In genomic region chr20:50267041-50267865, GRCh38 we compare ENCODE assay signal across 9 cellular contexts.
DNase-seq lines count a peak whose midpoint lies in the region; ATAC-seq and TF ChIP-seq lines count a peak whose summit lies in the region.
"Had no signal": no experiment of that assay in that cellular context is flagged by ENCODE, and none has a peak within 500 bp of the region (broad histone marks: within the 10 kb centered on the region; RNA-seq: fewer than 3 reads in every experiment).

No MANE protein-coding gene starts in this region.

- no peak for ATAC-seq in HG03025 (IDR thresholded peaks at IDR 0.05; ENCODE audit: low FRiP score, unreplicated experiment)
- no peak for ATAC-seq in CD4-positive, alpha-beta T cell (ENCODE audit: poor library complexity)
- no peak for ATAC-seq in CD8-positive, alpha-beta T cell

- no peaks in the 10 kb centered on the region for H3K36me3 ChIP-seq in CD8-positive, alpha-beta T cell (ENCODE audit: insufficient read depth, low read length)

- no peak overlapping the region for H3K4me3 ChIP-seq in retinal pigment epithelial cell (ENCODE audit: low read length)
- H3K4me3 ChIP-seq in CD8-positive, alpha-beta T cell (ENCODE audit: low read depth, low read length), result no peak overlapping the region

- H3K4me1 Mint-ChIP-seq in CD4-positive, alpha-beta T cell (ENCODE audit: low read depth), result no peaks in the 10 kb centered on the region
- no peaks in the 10 kb centered on the region for H3K4me1 Mint-ChIP-seq in CD8-positive, alpha-beta T cell (ENCODE audit: low read depth)

- H3K4me3 Mint-ChIP-seq in CD4-positive, alpha-beta T cell, result no peak overlapping the region
- no peak overlapping the region for H3K4me3 Mint-ChIP-seq in CD8-positive, alpha-beta T cell

- intact Hi-C loops in CD4-positive, alpha-beta T cell (cut with DNase I, micrococcal nuclease), result no loop called here
- intact Hi-C loops in CD8-positive, alpha-beta T cell (cut with DNase I, micrococcal nuclease), result no loop called here

- CTCF ChIA-PET in CD4-positive, alpha-beta T cell (lab: Charles Lee), result no interaction called here
- CTCF ChIA-PET in CD8-positive, alpha-beta T cell (lab: Charles Lee), result interaction anchor here (0.9 kb wide), 1 partner anchor 81 kb away, joined by 3 read pairs; no protein-coding TSS in a partner anchor

- peak; percentile 33 for TF ChIP-seq CTCF in retinal pigment epithelial cell (conservative IDR thresholded peaks at IDR 0.05; ENCODE audit: low read depth, low read length)
- no peak for TF ChIP-seq CTCF in CD4-positive, alpha-beta T cell (IDR thresholded peaks at IDR 0.05)
- TF ChIP-seq CTCF in CD8-positive, alpha-beta T cell (IDR thresholded peaks at IDR 0.05), result no peak

- H3K9me3 Mint-ChIP-seq in CD4-positive, alpha-beta T cell, result no peaks in the 10 kb centered on the region
- no peaks in the 10 kb centered on the region for H3K9me3 Mint-ChIP-seq in CD8-positive, alpha-beta T cell

- H3K27me3 Mint-ChIP-seq in CD4-positive, alpha-beta T cell, result peaks cover 12% of the 10 kb centered on the region
- H3K27me3 Mint-ChIP-seq in CD8-positive, alpha-beta T cell (ENCODE audit: low read depth), result peaks cover 12% of the 10 kb centered on the region

- H3K27me3 ChIP-seq in CD4-positive, alpha-beta T cell (ENCODE audit: control insufficient read depth, insufficient read depth, low read length), result peaks cover 12% of the 10 kb centered on the region
- H3K27me3 ChIP-seq in CD8-positive, alpha-beta T cell (ENCODE audit: insufficient read depth, low read length), result no peaks in the 10 kb centered on the region

- H3K27ac Mint-ChIP-seq in CD4-positive, alpha-beta T cell, result no peak overlapping the region
- no peak overlapping the region for H3K27ac Mint-ChIP-seq in CD8-positive, alpha-beta T cell

- no peaks in the 10 kb centered on the region for H3K9me3 ChIP-seq in CD4-positive, alpha-beta T cell (ENCODE audit: control insufficient read depth, low read length)
- H3K9me3 ChIP-seq in CD8-positive, alpha-beta T cell (ENCODE audit: low read length), result no peaks in the 10 kb centered on the region

- peak; percentile 39 for DNase-seq in EL
- peak; percentile 98 for DNase-seq in RPMI7951 (ENCODE audit: low read depth)
- DNase-seq in fibroblast of the conjunctiva (ENCODE audit: low read depth), result peak; percentile 46
- no peak for DNase-seq in retinal pigment epithelial cell (ENCODE audit: low read depth)
- DNase-seq in CD4-positive, alpha-beta T cell, result no peak
- DNase-seq in hepatic stellate cell (ENCODE audit: low spot score), result no peak
- DNase-seq in CD8-positive, alpha-beta T cell, result no peak
- DNase-seq: activated T-cell treated with anti-CD3 and anti-CD28 coated beads, Interleukin-2, amount 50 U/mL, for 1 hour had no signal

- no peaks in the 10 kb centered on the region for H3K36me3 Mint-ChIP-seq in CD4-positive, alpha-beta T cell (ENCODE audit: low read depth)
- H3K36me3 Mint-ChIP-seq in CD8-positive, alpha-beta T cell, result no peaks in the 10 kb centered on the region

- H3K27ac ChIP-seq in CD4-positive, alpha-beta T cell (ENCODE audit: low read depth, low read length), result no peak overlapping the region
- H3K27ac ChIP-seq in CD8-positive, alpha-beta T cell (ENCODE audit: low read depth, low read length), result no peak overlapping the region

- no peaks in the 10 kb centered on the region for H3K4me1 ChIP-seq in CD8-positive, alpha-beta T cell (ENCODE audit: insufficient read depth, low read length)

- POLR2A ChIA-PET in CD4-positive, alpha-beta T cell (lab: Charles Lee), result no interaction called here
- POLR2A ChIA-PET in CD8-positive, alpha-beta T cell (lab: Charles Lee), result interaction anchor here (0.6 kb wide), 1 partner anchor 8 kb away, joined by 3 read pairs; no protein-coding TSS in a partner anchor

Comparison
In these comparisons a context has a peak if more than half of its experiments do, and no peak if none do; other contexts are left out.
1. DNase-seq: peak in EL (single experiment), RPMI7951 (single experiment) and fibroblast of the conjunctiva (single experiment); none in retinal pigment epithelial cell (single experiment), CD4-positive, alpha-beta T cell (0 of 10), hepatic stellate cell (single experiment) and CD8-positive, alpha-beta T cell (0 of 7).